In genomic region chr7:134316539-134317344, GRCh38 we compare ENCODE assay signal across 8 cellular contexts. TPM values are rescaled to one million over a fixed set of nuclear protein-coding genes. Genes with fewer than 3 reads are reported as not detected.
A peak's percentile ranks its signal among the peaks of the same experiment; 100 is the strongest.
DNase-seq lines count a peak whose midpoint lies in the region; ATAC-seq and TF ChIP-seq lines count a peak whose summit lies in the region.

A gene with protein sequence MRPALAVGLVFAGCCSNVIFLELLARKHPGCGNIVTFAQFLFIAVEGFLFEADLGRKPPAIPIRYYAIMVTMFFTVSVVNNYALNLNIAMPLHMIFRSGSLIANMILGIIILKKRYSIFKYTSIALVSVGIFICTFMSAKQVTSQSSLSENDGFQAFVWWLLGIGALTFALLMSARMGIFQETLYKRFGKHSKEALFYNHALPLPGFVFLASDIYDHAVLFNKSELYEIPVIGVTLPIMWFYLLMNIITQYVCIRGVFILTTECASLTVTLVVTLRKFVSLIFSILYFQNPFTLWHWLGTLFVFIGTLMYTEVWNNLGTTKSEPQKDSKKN (minus strand): TSS chr7:134316930. CDS start chr7:134316751, 179 bp downstream.

- H3K27ac Mint-ChIP-seq in activated naive CD8-positive, alpha-beta T cell, result peak within 1 kb of the TSS; percentile 86
- peak within 1 kb of the TSS; percentile 48 for H3K27ac Mint-ChIP-seq in glutamatergic neuron (ENCODE audit: unreplicated experiment)

- peak; percentile 99 for ATAC-seq in HG02623 (IDR thresholded peaks at IDR 0.05; ENCODE audit: unreplicated experiment)

- peaks cover 34% of the 10 kb centered on the region for H3K79me2 ChIP-seq in osteoblast (ENCODE audit: insufficient read depth, low read length)

- DNase-seq in GM12864 (ENCODE audit: low read depth), result peak; percentile 89
- DNase-seq in NCI-H1105 (lab: John Stamatoyannopoulos, UW), result peak; percentile 96
- DNase-seq in SKM-1 treated with dmso at 0.1 percent for 144 hours (lab: John Stamatoyannopoulos, UW; ENCODE audit: unreplicated experiment), result peak; percentile 95
- peak; percentile 97 for DNase-seq in glutamatergic neuron
- peak; percentile 97 for DNase-seq in osteoblast (ENCODE audit: insufficient read length, low spot score, missing footprints)

- H4K20me1 ChIP-seq in osteoblast (ENCODE audit: insufficient read depth, low read length), result no peaks in the 10 kb centered on the region

- TF ChIP-seq CTCF in GM12864 (IDR thresholded peaks at IDR 0.05; ENCODE audit: low read depth, low read length, missing control alignments) (no peak), glutamatergic neuron (IDR thresholded peaks at IDR 0.05; ENCODE audit: partially characterized antibody, unreplicated experiment) (peak; percentile 12), osteoblast (IDR thresholded peaks at IDR 0.05; ENCODE audit: extremely low read depth, low read depth, low read length) (peak; percentile 18)

- under 1% methylated on average over 69 of the region's 69 CpGs for WGBS in thymus

- H3K9me3 Mint-ChIP-seq in activated naive CD8-positive, alpha-beta T cell (ENCODE audit: low read depth), result no peaks in the 10 kb centered on the region
- peaks cover 2% of the 10 kb centered on the region for H3K9me3 Mint-ChIP-seq in glutamatergic neuron (ENCODE audit: unreplicated experiment)

- peak within 1 kb of the TSS; percentile 95 for H2AFZ ChIP-seq in osteoblast (ENCODE audit: low read length)

- H3K4me2 ChIP-seq in osteoblast (ENCODE audit: insufficient read depth, low read length), result peak within 1 kb of the TSS; percentile 95

- H3K4me3 ChIP-seq in GM12864 (ENCODE audit: low read depth, low read length) (peak within 1 kb of the TSS; percentile 87), osteoblast (ENCODE audit: insufficient read depth, low read length) (peak within 1 kb of the TSS; percentile 93), thymus (ENCODE audit: low read length) (peak within 1 kb of the TSS; percentile 92)

- H3K27me3 ChIP-seq in osteoblast (ENCODE audit: insufficient read depth, low read length) (no peaks in the 10 kb centered on the region), thymus (ENCODE audit: control insufficient read depth, insufficient read depth) (no peaks in the 10 kb centered on the region)

- peak within 1 kb of the TSS; percentile 92 for H3K4me3 Mint-ChIP-seq in activated naive CD8-positive, alpha-beta T cell
- H3K4me3 Mint-ChIP-seq in glutamatergic neuron (ENCODE audit: unreplicated experiment), result peak within 1 kb of the TSS; percentile 88

- peaks cover 2% of the 10 kb centered on the region for H3K27me3 Mint-ChIP-seq in activated naive CD8-positive, alpha-beta T cell
- no peaks in the 10 kb centered on the region for H3K27me3 Mint-ChIP-seq in glutamatergic neuron (ENCODE audit: unreplicated experiment)

- peaks cover 2% of the 10 kb centered on the region for H3K36me3 Mint-ChIP-seq in activated naive CD8-positive, alpha-beta T cell
- no peaks in the 10 kb centered on the region for H3K36me3 Mint-ChIP-seq in glutamatergic neuron (ENCODE audit: unreplicated experiment)

- no peaks in the 10 kb centered on the region for H3K9me3 ChIP-seq in osteoblast (ENCODE audit: low read depth, low read length)
- H3K9me3 ChIP-seq in thymus (ENCODE audit: control insufficient read depth), result no peaks in the 10 kb centered on the region

- H3K4me1 Mint-ChIP-seq in activated naive CD8-positive, alpha-beta T cell (ENCODE audit: low read depth), result peaks cover 21% of the 10 kb centered on the region
- peaks cover 3% of the 10 kb centered on the region for H3K4me1 Mint-ChIP-seq in glutamatergic neuron (ENCODE audit: low read depth, unreplicated experiment)

- peaks cover 10% of the 10 kb centered on the region for H3K4me1 ChIP-seq in osteoblast (ENCODE audit: insufficient read depth, low read length)
- peaks cover 8% of the 10 kb centered on the region for H3K4me1 ChIP-seq in thymus (ENCODE audit: control insufficient read depth, insufficient read depth, low read length)

- H3K27ac ChIP-seq in osteoblast (ENCODE audit: low read depth, low read length), result peak within 1 kb of the TSS; percentile 72
- H3K27ac ChIP-seq in thymus (ENCODE audit: low read depth), result peak within 1 kb of the TSS; percentile 65

- no peaks in the 10 kb centered on the region for H3K36me3 ChIP-seq in osteoblast (ENCODE audit: insufficient read depth, low read length)
- peaks cover 4% of the 10 kb centered on the region for H3K36me3 ChIP-seq in thymus (ENCODE audit: control insufficient read depth, insufficient read depth)

RNA-seq across cellular contexts. Expression of the gene that starts here (rescaled TPM):
- total RNA-seq in glutamatergic neuron (ENCODE audit: unreplicated experiment), result 40.9 TPM
- 14.8 and 18.3 TPM in 2 replicates for total RNA-seq in osteoblast
- 5.0 TPM for polyA plus RNA-seq in thymus

Comparison
In these comparisons a context has a peak if more than half of its experiments do, and no peak if none do; other contexts are left out.
1. Peak in every context shown above with its lines: DNase-seq, ATAC-seq, H3K4me3 ChIP-seq and H3K27ac ChIP-seq.